8 cellular contexts compared by ENCODE assay signal in genomic region chr3:10116138-10116460, GRCh38. TPM values are rescaled to one million over a fixed set of nuclear protein-coding genes. Genes with fewer than 3 reads are reported as not detected.
A peak's percentile ranks its signal among the peaks of the same experiment; 100 is the strongest.
DNase-seq lines count a peak whose midpoint lies in the region; ATAC-seq, FAIRE-seq and TF ChIP-seq lines count a peak whose summit lies in the region.

No MANE protein-coding gene starts in this region.

- no peaks in the 10 kb centered on the region for H3K27me3 ChIP-seq in KMS-11 (ENCODE audit: insufficient read depth, low read depth)
- H3K27me3 ChIP-seq in astrocyte (ENCODE audit: insufficient read depth, low read length) = no peaks in the 10 kb centered on the region
- no peaks in the 10 kb centered on the region for H3K27me3 ChIP-seq in kidney epithelial cell (ENCODE audit: control insufficient read depth, insufficient read depth, low read length)
- no peaks in the 10 kb centered on the region for H3K27me3 ChIP-seq in subcutaneous abdominal adipose tissue (ENCODE audit: control insufficient read depth in 5 of 5, insufficient read depth in 4 of 5, low read length in 5 of 5)

- H3K36me3 ChIP-seq in KMS-11 (ENCODE audit: insufficient read depth) = no peaks in the 10 kb centered on the region
- peaks cover 1% of the 10 kb centered on the region for H3K36me3 ChIP-seq in astrocyte (ENCODE audit: insufficient read depth, low read length)
- H3K36me3 ChIP-seq in kidney epithelial cell (ENCODE audit: control insufficient read depth, insufficient read depth, low read length) = no peaks in the 10 kb centered on the region
- peaks cover 0 to 17% (median 4%) of the 10 kb centered on the region in 5 donors for H3K36me3 ChIP-seq in subcutaneous abdominal adipose tissue (ENCODE audit: control insufficient read depth in 5 of 5, insufficient read depth in 5 of 5, low read length in 5 of 5)

- H3K79me2 ChIP-seq in KMS-11 (ENCODE audit: insufficient read depth, low read depth) = peaks cover 36% of the 10 kb centered on the region
- H3K79me2 ChIP-seq in astrocyte (ENCODE audit: insufficient read depth, low read length) = peaks cover 56% of the 10 kb centered on the region

- H4K20me1 ChIP-seq in KMS-11 (ENCODE audit: insufficient read depth) (no peaks in the 10 kb centered on the region), astrocyte (ENCODE audit: insufficient read depth, low read length) (peaks cover 50% of the 10 kb centered on the region)

- H3K27me3 Mint-ChIP-seq in stimulated activated naive CD8-positive, alpha-beta T cell treated with anti-CD3 and anti-CD28 coated beads, Interleukin-15, Interleukin-2, amounts not matched to agents 100 ng/mL and 50 ng/mL, for 24 hours = peaks cover 3% of the 10 kb centered on the region
- H3K27me3 Mint-ChIP-seq in astrocyte (ENCODE audit: low read depth, unreplicated experiment) = no peaks in the 10 kb centered on the region

- H3K4me1 Mint-ChIP-seq in stimulated activated naive CD8-positive, alpha-beta T cell treated with anti-CD3 and anti-CD28 coated beads, Interleukin-15, Interleukin-2, amounts not matched to agents 100 ng/mL and 50 ng/mL, for 24 hours (ENCODE audit: low read depth) = peaks cover 46% of the 10 kb centered on the region
- H3K4me1 Mint-ChIP-seq in astrocyte (ENCODE audit: low read depth, unreplicated experiment) = peaks cover 9% of the 10 kb centered on the region

- peaks cover 15% of the 10 kb centered on the region for H3K4me1 ChIP-seq in KMS-11 (ENCODE audit: low read depth, poor library complexity, severe bottlenecking)
- H3K4me1 ChIP-seq in astrocyte (ENCODE audit: insufficient read depth, low read length) = peaks cover 5% of the 10 kb centered on the region
- peaks cover 6 to 18% (median 16%) of the 10 kb centered on the region in 5 donors for H3K4me1 ChIP-seq in subcutaneous abdominal adipose tissue (ENCODE audit: control insufficient read depth in 5 of 5, insufficient read depth in 5 of 5, low read length in 5 of 5)

- H3K4me3 Mint-ChIP-seq in stimulated activated naive CD8-positive, alpha-beta T cell treated with anti-CD3 and anti-CD28 coated beads, Interleukin-15, Interleukin-2, amounts not matched to agents 100 ng/mL and 50 ng/mL, for 24 hours = peak overlapping the region; percentile 100
- H3K4me3 Mint-ChIP-seq in astrocyte (ENCODE audit: unreplicated experiment) = peak overlapping the region; percentile 98

- no peak overlapping the region for H3K27ac ChIP-seq in KMS-11
- peak overlapping the region; percentile 81 for H3K27ac ChIP-seq in astrocyte (ENCODE audit: low read depth, low read length)
- peak overlapping the region; percentile 86 for H3K27ac ChIP-seq in subcutaneous abdominal adipose tissue (ENCODE audit: low read depth, low read length)

- ATAC-seq in stimulated activated naive CD8-positive, alpha-beta T cell treated with anti-CD3 and anti-CD28 coated beads, Interleukin-15, Interleukin-2, amounts not matched to agents 100 U/mL and 50 U/mL, for 24 hours = no peak
- no peak for ATAC-seq in HG02623 (IDR thresholded peaks at IDR 0.05; ENCODE audit: unreplicated experiment)

- no peak for FAIRE-seq in astrocyte (lab: Jason Lieb, UNC)

- H3K4me2 ChIP-seq in KMS-11 (peak overlapping the region; percentile 83), astrocyte (ENCODE audit: low read length) (peak overlapping the region; percentile 95)

- H3K9me3 Mint-ChIP-seq in stimulated activated naive CD8-positive, alpha-beta T cell treated with anti-CD3 and anti-CD28 coated beads, Interleukin-15, Interleukin-2, amounts not matched to agents 100 ng/mL and 50 ng/mL, for 24 hours = no peaks in the 10 kb centered on the region
- no peaks in the 10 kb centered on the region for H3K9me3 Mint-ChIP-seq in astrocyte (ENCODE audit: unreplicated experiment)

- H3K4me3 ChIP-seq in KMS-11 (IDR thresholded peaks at IDR 0.05; ENCODE audit: insufficient read depth, low read depth, low read length) (peak overlapping the region; percentile 46), astrocyte (ENCODE audit: insufficient read depth, low read depth, low read length) (peak overlapping the region; percentile 96), kidney epithelial cell (ENCODE audit: low read depth, low read length) (peak overlapping the region; percentile 90), subcutaneous abdominal adipose tissue (ENCODE audit: low read depth in 1 of 5, low read length in 5 of 5) (peak overlapping the region; percentile 93 to 100 (median 99))

- DNase-seq in stimulated activated naive CD8-positive, alpha-beta T cell treated with anti-CD3 and anti-CD28 coated beads, Interleukin-15, Interleukin-2, amounts not matched to agents 100 U/mL and 50 U/mL, for 24 hours = no peak
- peak; percentile 56 for DNase-seq in astrocyte (ENCODE audit: low read depth)
- DNase-seq in kidney epithelial cell (ENCODE audit: low read depth) = peak; percentile 12
- DNase-seq in superior temporal gyrus (ENCODE audit: extremely low spot score) = no peak

- peaks cover 31% of the 10 kb centered on the region for H3K36me3 Mint-ChIP-seq in stimulated activated naive CD8-positive, alpha-beta T cell treated with anti-CD3 and anti-CD28 coated beads, Interleukin-15, Interleukin-2, amounts not matched to agents 100 ng/mL and 50 ng/mL, for 24 hours (ENCODE audit: low read depth)
- H3K36me3 Mint-ChIP-seq in astrocyte (ENCODE audit: low read depth, unreplicated experiment) = no peaks in the 10 kb centered on the region

- H3K9me3 ChIP-seq in astrocyte (ENCODE audit: insufficient read depth, low read depth, low read length) = no peaks in the 10 kb centered on the region
- H3K9me3 ChIP-seq in subcutaneous abdominal adipose tissue (ENCODE audit: control insufficient read depth in 5 of 5, low read length in 5 of 5) = no peaks in the 10 kb centered on the region

- H2AFZ ChIP-seq in KMS-11 (ENCODE audit: low read depth) = peak overlapping the region; percentile 66; the same call in 1 of the 2 replicates
- H2AFZ ChIP-seq in astrocyte (ENCODE audit: low read depth, low read length) = peak overlapping the region; percentile 88

- TF ChIP-seq CTCF in KMS-11 (conservative IDR thresholded peaks at IDR 0.05; ENCODE audit: low read depth, low read length) (no peak), astrocyte (IDR thresholded peaks at IDR 0.05; ENCODE audit: insufficient read depth, low read depth, low read length) (no peak), kidney epithelial cell (IDR thresholded peaks at IDR 0.05; ENCODE audit: insufficient read depth, low read length, poor library complexity, severe bottlenecking) (no peak)

- H3K27ac Mint-ChIP-seq in stimulated activated naive CD8-positive, alpha-beta T cell treated with anti-CD3 and anti-CD28 coated beads, Interleukin-15, Interleukin-2, amounts not matched to agents 100 ng/mL and 50 ng/mL, for 24 hours = peak overlapping the region; percentile 98
- H3K27ac Mint-ChIP-seq in astrocyte (ENCODE audit: unreplicated experiment) = peak overlapping the region; percentile 93

- peak overlapping the region; percentile 67; the same call in 1 of the 2 replicates for H3K9ac ChIP-seq in KMS-11
- peak overlapping the region; percentile 94 for H3K9ac ChIP-seq in astrocyte (ENCODE audit: low read length)
- H3K9ac ChIP-seq in subcutaneous abdominal adipose tissue (ENCODE audit: low read length in 5 of 5) = peak overlapping the region; percentile 32 to 88 (median 85)

RNA-seq across cellular contexts. Expression of gene BRK1, which starts 0.6 kb away (rescaled TPM):
- total RNA-seq in astrocyte = 120 and 136 TPM in 2 replicates
- total RNA-seq in kidney epithelial cell = 117 and 128 TPM in 2 replicates

RNA-seq across cellular contexts. Expression of gene FANCD2OS, which starts 8.0 kb away (rescaled TPM):
- total RNA-seq in astrocyte (not detected in 2 replicates), kidney epithelial cell (not detected in 2 replicates)

RNA-seq across cellular contexts. Expression of gene VHL, which starts 25.5 kb away (rescaled TPM):
- total RNA-seq in astrocyte (34.6 and 39.1 TPM in 2 replicates), kidney epithelial cell (60.8 and 69.7 TPM in 2 replicates)

RNA-seq across cellular contexts. Expression of gene IRAK2, which starts 48.6 kb away (rescaled TPM):
- total RNA-seq in astrocyte (2.0 and 2.1 TPM in 2 replicates), kidney epithelial cell (65.5 and 72.8 TPM in 2 replicates)

Comparison
In these comparisons a context has a peak if more than half of its experiments do, and no peak if none do; other contexts are left out.
1. DNase-seq: peak in astrocyte (single experiment) and kidney epithelial cell (single experiment); none in stimulated activated naive CD8-positive, alpha-beta T cell treated with anti-CD3 and anti-CD28 coated beads, Interleukin-15, Interleukin-2, amounts not matched to agents 100 U/mL and 50 U/mL, for 24 hours (single experiment) and superior temporal gyrus (single experiment).
2. H3K4me3 ChIP-seq: peak in every context shown above with its lines; median percentile 99 in subcutaneous abdominal adipose tissue; 96 in astrocyte; 90 in kidney epithelial cell; 46 in KMS-11.
3. Peak in every context shown above with its lines, with median percentiles within 50 percentile points of each other: H3K9ac ChIP-seq.